ENCODE assay signal across 1 cellular context in genomic region chr1:88683848-88684481, GRCh38.
TF ChIP-seq lines count a peak whose summit lies in the region.

Gene PKN2, plus strand, starts transcription at chr1:88684273. Its CDS starts 308 bp downstream, at chr1:88684581.

TF ChIP-seq in HepG2, 621 proteins besides CTCF, POLR2A, EP300 and RAD21 (continued from another document and continues in another):
- TF ChIP-seq SP5 (CRISPR knock-in tag; IDR thresholded peaks at IDR 0.05; ENCODE audit: borderline replicate concordance, low read depth), result peak; percentile 64
- no peak for TF ChIP-seq ZNF567 (CRISPR knock-in tag; IDR thresholded peaks at IDR 0.05; ENCODE audit: borderline replicate concordance)
- TF ChIP-seq GFI1 (CRISPR knock-in tag; IDR thresholded peaks at IDR 0.05; ENCODE audit: borderline replicate concordance), result no peak; the same call in 1 of the 2 replicates
- TF ChIP-seq SP140L (CRISPR knock-in tag; IDR thresholded peaks at IDR 0.05; ENCODE audit: borderline replicate concordance), result no peak
- TF ChIP-seq THAP9 (CRISPR knock-in tag; IDR thresholded peaks at IDR 0.05; ENCODE audit: borderline replicate concordance), result peak; percentile 76; the same call in 1 of the 2 replicates
- TF ChIP-seq ZNF337 (CRISPR knock-in tag; IDR thresholded peaks at IDR 0.05; ENCODE audit: borderline replicate concordance, low read depth), result no peak
- TF ChIP-seq FOXO1 (CRISPR knock-in tag; IDR thresholded peaks at IDR 0.05), result peak; percentile 58
- TF ChIP-seq ZSCAN31 (CRISPR knock-in tag; IDR thresholded peaks at IDR 0.05; ENCODE audit: low read depth), result 0 out of 2 replicates have a peak, but pooled peaks have one; percentile 26
- TF ChIP-seq ZFP91 (CRISPR knock-in tag; IDR thresholded peaks at IDR 0.05; ENCODE audit: borderline replicate concordance), result peak; percentile 86; the same call in 1 of the 2 replicates
- TF ChIP-seq FOXP1 (IDR thresholded peaks at IDR 0.05), result no peak
- TF ChIP-seq FOXP1 (CRISPR knock-in tag; IDR thresholded peaks at IDR 0.05), result no peak
- peak; percentile 95 for TF ChIP-seq THAP11 (CRISPR knock-in tag; IDR thresholded peaks at IDR 0.05)
- no peak for TF ChIP-seq ZNF207 (IDR thresholded peaks at IDR 0.05; ENCODE audit: borderline replicate concordance)
- peak; percentile 43 for TF ChIP-seq ZNF772 (CRISPR knock-in tag; IDR thresholded peaks at IDR 0.05)
- peak; percentile 42; the same call in 1 of the 2 replicates for TF ChIP-seq ZNF770 (CRISPR knock-in tag; IDR thresholded peaks at IDR 0.05)
- TF ChIP-seq HNF4G (IDR thresholded peaks at IDR 0.05; ENCODE audit: borderline replicate concordance, low read depth, low read length), result no peak
- no peak for TF ChIP-seq HNF4G (CRISPR knock-in tag; IDR thresholded peaks at IDR 0.05; ENCODE audit: borderline replicate concordance, low read depth)
- no peak for TF ChIP-seq SRF (IDR thresholded peaks at IDR 0.05; ENCODE audit: low read depth, low read length)
- no peak for TF ChIP-seq RERE (CRISPR knock-in tag; IDR thresholded peaks at IDR 0.05; ENCODE audit: low read depth)
- TF ChIP-seq MEIS2 (CRISPR knock-in tag; IDR thresholded peaks at IDR 0.05), result peak; percentile 60; the same call in 1 of the 2 replicates
- no peak; the same call in 1 of the 2 replicates for TF ChIP-seq ZNF746 (CRISPR knock-in tag; IDR thresholded peaks at IDR 0.05)
- no peak for TF ChIP-seq JARID2 (CRISPR knock-in tag; IDR thresholded peaks at IDR 0.05; ENCODE audit: insufficient replicate concordance)
- no peak; the same call in 1 of the 2 replicates for TF ChIP-seq ZNF605 (CRISPR knock-in tag; IDR thresholded peaks at IDR 0.05)
- TF ChIP-seq DMTF1 (CRISPR knock-in tag; IDR thresholded peaks at IDR 0.05), result no peak
- no peak; the same call in 1 of the 2 replicates for TF ChIP-seq ZNF629 (CRISPR knock-in tag; conservative IDR thresholded peaks at IDR 0.05)
- TF ChIP-seq ZNF562 (CRISPR knock-in tag; IDR thresholded peaks at IDR 0.05; ENCODE audit: borderline replicate concordance), result no peak
- TF ChIP-seq ZNF576 (CRISPR knock-in tag; IDR thresholded peaks at IDR 0.05), result no peak
- TF ChIP-seq FOXA1 (IDR thresholded peaks at IDR 0.05), result no peak
- peak; percentile 9; the same call in 1 of the 2 replicates for TF ChIP-seq FOXA1 (CRISPR knock-in tag; IDR thresholded peaks at IDR 0.05)
- TF ChIP-seq ZBTB33 (CRISPR knock-in tag; IDR thresholded peaks at IDR 0.05), result 0 out of 2 replicates have a peak, but pooled peaks have one; percentile 9
- no peak; the same call in 1 of the 2 replicates for TF ChIP-seq RARG (CRISPR knock-in tag; IDR thresholded peaks at IDR 0.05; ENCODE audit: low read depth)
- peak; percentile 83 for TF ChIP-seq ZNF687 (CRISPR knock-in tag; IDR thresholded peaks at IDR 0.05)
- no peak for TF ChIP-seq ZNF713 (CRISPR knock-in tag; IDR thresholded peaks at IDR 0.05)
- TF ChIP-seq FOXA3 (CRISPR knock-in tag; IDR thresholded peaks at IDR 0.05), result peak; percentile 55; the same call in 1 of the 2 replicates
- TF ChIP-seq ATAD3A (CRISPR knock-in tag; IDR thresholded peaks at IDR 0.05), result no peak
- TF ChIP-seq SCMH1 (CRISPR knock-in tag; IDR thresholded peaks at IDR 0.05; ENCODE audit: borderline replicate concordance), result no peak
- TF ChIP-seq KLF6 (CRISPR knock-in tag; IDR thresholded peaks at IDR 0.05), result peak; percentile 67; the same call in 1 of the 2 replicates
- TF ChIP-seq U2AF2 (IDR thresholded peaks at IDR 0.05; ENCODE audit: low read depth, low read length), result no peak
- no peak for TF ChIP-seq TRIM24 (CRISPR knock-in tag; IDR thresholded peaks at IDR 0.05)
- TF ChIP-seq JUND (CRISPR knock-in tag; IDR thresholded peaks at IDR 0.05), result peak; percentile 61; the same call in 1 of the 2 replicates
